ENCODE assay signal across 8 cellular contexts in genomic region chr1:111203681-111204210, GRCh38. TPM values are rescaled to one million over a fixed set of nuclear protein-coding genes. Genes with fewer than 3 reads are reported as not detected.
DNase-seq lines count a peak whose midpoint lies in the region; ATAC-seq lines count a peak whose summit lies in the region.

No MANE protein-coding gene starts in this region.

- intact Hi-C loops in left colon (cut with DNase I, micrococcal nuclease) = no loop called here

- DNase-seq in DMS153 treated with DMSO at 0.1 percent for 48 hours (lab: John Stamatoyannopoulos, UW; ENCODE audit: unreplicated experiment) = peak; percentile 45
- DNase-seq in HuH-7.5 (ENCODE audit: low spot score) = peak; percentile 60
- DNase-seq in T-helper 9 cell = peak; percentile 80
- DNase-seq in astrocyte of the hippocampus (ENCODE audit: low read depth, low spot score) = peak; percentile 44
- peak; percentile 91 to 92 for DNase-seq in left colon
- peak; percentile 55 to 73 (median 64) for DNase-seq in stimulated activated CD4-positive, alpha-beta T cell treated with anti-CD3 and anti-CD28 coated beads, TNF-alpha, amount 100 ng/mL, for 1 hour (ENCODE audit: low read depth in 3 of 3, low spot score in 1 of 3)
- DNase-seq in epidermal melanocyte (ENCODE audit: insufficient read length, low spot score) = no peak

- ATAC-seq in GM21367 (IDR thresholded peaks at IDR 0.05; ENCODE audit: unreplicated experiment) (peak; percentile 45), left colon (peak; percentile 74)

RNA-seq across cellular contexts. Expression of gene DENND2D, which starts 3.3 kb away (rescaled TPM):
- 10 to 100 TPM; 54.1 to 63.5 TPM for total RNA-seq in left colon

RNA-seq across cellular contexts. Expression of gene CHI3L2, which starts 23.8 kb away (rescaled TPM):
- total RNA-seq in left colon = 1 to 10 TPM in 1 of 2 donors, under 1 TPM in 1; 0.40 to 1.2 TPM
